ENCODE assay signal across 10 cellular contexts in the genomic region with DNA sequence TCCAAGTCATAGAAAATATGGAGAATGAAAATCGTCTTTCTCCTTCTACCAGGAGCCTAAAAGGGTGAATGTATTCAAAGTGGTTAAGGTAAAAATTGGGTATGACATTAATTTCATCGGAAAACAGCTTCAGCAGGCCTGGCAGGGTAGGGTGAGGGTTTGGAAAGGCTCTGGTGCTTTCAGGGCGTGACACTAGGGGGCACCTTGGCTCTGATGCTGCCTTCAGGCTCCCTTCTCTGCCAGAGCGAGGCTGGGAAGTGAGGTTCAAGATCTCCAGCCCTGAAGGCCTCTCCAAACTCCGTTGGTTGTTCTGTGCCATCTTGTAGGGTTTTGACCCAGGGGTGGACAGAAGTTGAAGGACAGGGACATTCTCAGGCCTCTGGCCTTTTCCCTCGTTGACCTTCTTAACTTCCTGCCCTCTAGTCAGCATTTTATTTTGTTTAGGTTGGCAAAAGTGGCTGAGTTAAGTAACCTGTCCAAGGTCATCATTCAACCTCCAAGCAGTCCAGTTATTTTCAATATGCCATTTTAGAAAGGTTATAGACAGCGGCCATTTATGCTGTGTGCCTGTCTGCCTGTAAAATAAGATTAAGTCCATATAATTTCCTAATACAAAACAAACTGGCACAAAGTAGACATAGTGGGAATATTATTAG. TPM values are rescaled to one million over a fixed set of nuclear protein-coding genes. Genes with fewer than 3 reads are reported as not detected.
DNase-seq lines count a peak whose midpoint lies in the region; ATAC-seq and TF ChIP-seq lines count a peak whose summit lies in the region.
"Had no signal": no experiment of that assay in that cellular context is flagged by ENCODE, and none has a peak within 500 bp of the region (broad histone marks: within the 10 kb centered on the region; RNA-seq: fewer than 3 reads in every experiment).

No MANE protein-coding gene starts in this region.

- H3K4me3 ChIP-seq in Jurkat, Clone E6-1 (ENCODE audit: low read length), result no peak overlapping the region
- H3K4me3 ChIP-seq in osteoblast (ENCODE audit: insufficient read depth, low read length) (no peak overlapping the region), upper lobe of left lung (no peak overlapping the region)
- H3K4me3 ChIP-seq: BLaER1 had no signal

- peaks cover 5% of the 10 kb centered on the region for H3K27me3 Mint-ChIP-seq in activated CD4-positive, alpha-beta memory T cell treated with anti-CD3 and anti-CD28 coated beads, Interleukin-2, amount 10 ng/mL, durations not matched to agents 7 days and 5 days
- no peaks in the 10 kb centered on the region for H3K27me3 Mint-ChIP-seq in activated T-cell treated with anti-CD3 and anti-CD28 coated beads, Interleukin-2, amount 50 U/mL, for 24 hours

- H3K4me1 Mint-ChIP-seq in activated CD4-positive, alpha-beta memory T cell treated with anti-CD3 and anti-CD28 coated beads, Interleukin-2, amount 10 ng/mL, durations not matched to agents 7 days and 5 days, result peaks cover 3% of the 10 kb centered on the region
- H3K4me1 Mint-ChIP-seq in activated T-cell treated with anti-CD3 and anti-CD28 coated beads, Interleukin-2, amount 50 U/mL, for 24 hours (ENCODE audit: low read depth), result peaks cover 13% of the 10 kb centered on the region

- H3K4me1 ChIP-seq in osteoblast (ENCODE audit: insufficient read depth, low read length) (no peaks in the 10 kb centered on the region), upper lobe of left lung (no peaks in the 10 kb centered on the region)
- H3K4me1 ChIP-seq: BLaER1 had no signal

- TF ChIP-seq CTCF in osteoblast (IDR thresholded peaks at IDR 0.05; ENCODE audit: extremely low read depth, low read depth, low read length) (peak; percentile 30), upper lobe of left lung (IDR thresholded peaks at IDR 0.05) (no peak)

- POLR2A ChIA-PET in activated CD4-positive, alpha-beta memory T cell treated with anti-CD3 and anti-CD28 coated beads, Interleukin-2, amount 10 ng/mL, durations not matched to agents 7 days and 5 days (lab: Charles Lee), result no interaction called here

- DNase-seq in SIG-M5 treated with dmso at 0.1 percent for 504 hours (lab: John Stamatoyannopoulos, UW; ENCODE audit: unreplicated experiment) (peak; percentile 4), SIG-M5 (lab: John Stamatoyannopoulos, UW) (no peak), osteoblast (ENCODE audit: insufficient read length, low spot score, missing footprints) (no peak), upper lobe of left lung (no peak), HuH-7.5 (ENCODE audit: low spot score) (no peak)
- peak; percentile 26 for DNase-seq in Jurkat, Clone E6-1 (ENCODE audit: low read depth, low spot score)
- peak; percentile 35 for DNase-seq in activated CD4-positive, alpha-beta memory T cell treated with anti-CD3 and anti-CD28 coated beads, Interleukin-2, amount 10 ng/mL, durations not matched to agents 7 days and 5 days
- no peak for DNase-seq in activated T-cell treated with anti-CD3 and anti-CD28 coated beads, Interleukin-2, amount 50 U/mL, for 24 hours
- DNase-seq: effector CD8-positive, alpha-beta T cell had no signal

- H3K4me2 ChIP-seq in osteoblast (ENCODE audit: insufficient read depth, low read length), result no peak overlapping the region
- H3K4me2 ChIP-seq: BLaER1 had no signal

- H3K9me3 Mint-ChIP-seq in activated CD4-positive, alpha-beta memory T cell treated with anti-CD3 and anti-CD28 coated beads, Interleukin-2, amount 10 ng/mL, durations not matched to agents 7 days and 5 days, result no peaks in the 10 kb centered on the region
- H3K9me3 Mint-ChIP-seq in activated T-cell treated with anti-CD3 and anti-CD28 coated beads, Interleukin-2, amount 50 U/mL, for 24 hours, result no peaks in the 10 kb centered on the region

- no peaks in the 10 kb centered on the region for H3K36me3 Mint-ChIP-seq in activated CD4-positive, alpha-beta memory T cell treated with anti-CD3 and anti-CD28 coated beads, Interleukin-2, amount 10 ng/mL, durations not matched to agents 7 days and 5 days (ENCODE audit: low read depth)
- H3K36me3 Mint-ChIP-seq in activated T-cell treated with anti-CD3 and anti-CD28 coated beads, Interleukin-2, amount 50 U/mL, for 24 hours (ENCODE audit: low read depth), result no peaks in the 10 kb centered on the region

- CTCF ChIA-PET in activated CD4-positive, alpha-beta memory T cell treated with anti-CD3 and anti-CD28 coated beads, Interleukin-2, amount 10 ng/mL, durations not matched to agents 7 days and 5 days (lab: Charles Lee), result interaction anchor here (0.5 to 1.3 kb wide), 3 partner anchors 75 to 412 kb away, joined by 3 to 6 read pairs (median 5); no protein-coding TSS in a partner anchor

- no peak overlapping the region for H3K4me3 Mint-ChIP-seq in activated CD4-positive, alpha-beta memory T cell treated with anti-CD3 and anti-CD28 coated beads, Interleukin-2, amount 10 ng/mL, durations not matched to agents 7 days and 5 days
- H3K4me3 Mint-ChIP-seq in activated T-cell treated with anti-CD3 and anti-CD28 coated beads, Interleukin-2, amount 50 U/mL, for 24 hours, result no peak overlapping the region

- H4K20me1 ChIP-seq in osteoblast (ENCODE audit: insufficient read depth, low read length), result no peaks in the 10 kb centered on the region
- H4K20me1 ChIP-seq: BLaER1 had no signal

- TF ChIP-seq POLR2A in upper lobe of left lung (IDR thresholded peaks at IDR 0.05), result no peak

- H3K27me3 ChIP-seq in osteoblast (ENCODE audit: insufficient read depth, low read length) (no peaks in the 10 kb centered on the region), upper lobe of left lung (no peaks in the 10 kb centered on the region)
- H3K27me3 ChIP-seq: BLaER1 had no signal

- ATAC-seq in upper lobe of left lung (ENCODE audit: low FRiP score in 2 of 2), result no peak

- peak overlapping the region; percentile 8 for H2AFZ ChIP-seq in osteoblast (ENCODE audit: low read length)

- no peaks in the 10 kb centered on the region for H3K79me2 ChIP-seq in osteoblast (ENCODE audit: insufficient read depth, low read length)

- H3K9me3 ChIP-seq in osteoblast (ENCODE audit: low read depth, low read length), result no peaks in the 10 kb centered on the region
- H3K9me3 ChIP-seq in upper lobe of left lung, result no peaks in the 10 kb centered on the region
- H3K9me3 ChIP-seq: BLaER1 had no signal

- no peaks in the 10 kb centered on the region for H3K36me3 ChIP-seq in osteoblast (ENCODE audit: insufficient read depth, low read length)
- no peaks in the 10 kb centered on the region for H3K36me3 ChIP-seq in upper lobe of left lung
- H3K36me3 ChIP-seq: BLaER1 had no signal

- H3K27ac ChIP-seq in osteoblast (ENCODE audit: low read depth, low read length), result no peak overlapping the region
- H3K27ac ChIP-seq in upper lobe of left lung, result no peak overlapping the region
- H3K27ac ChIP-seq: BLaER1 had no signal

- H3K27ac Mint-ChIP-seq in activated CD4-positive, alpha-beta memory T cell treated with anti-CD3 and anti-CD28 coated beads, Interleukin-2, amount 10 ng/mL, durations not matched to agents 7 days and 5 days, result no peak overlapping the region
- H3K27ac Mint-ChIP-seq in activated T-cell treated with anti-CD3 and anti-CD28 coated beads, Interleukin-2, amount 50 U/mL, for 24 hours, result no peak overlapping the region

- 75 to 81% methylated on average over 7 of the region's 7 CpGs for WGBS in upper lobe of left lung, 2 donors

- no peak for TF ChIP-seq EP300 in upper lobe of left lung (IDR thresholded peaks at IDR 0.05)

RNA-seq across cellular contexts. Expression of a gene that starts 40.3 kb away (rescaled TPM):
- polyA plus RNA-seq in Jurkat, Clone E6-1 (2012; ENCODE audit: insufficient read depth, insufficient read length), result 17.4 TPM
- total RNA-seq in activated CD4-positive, alpha-beta memory T cell treated with anti-CD3 and anti-CD28 coated beads, Interleukin-2, amount 10 ng/mL, durations not matched to agents 7 days and 5 days, result 1 to 10 TPM in 1 of 2 experiments, under 1 TPM in 1; 0.95 to 1.8 TPM
- total RNA-seq in osteoblast (0.29 and 1.1 TPM in 2 replicates), upper lobe of left lung (1 to 10 TPM; 1.5 to 7.3 (median 4.0) TPM)

Comparison
In these comparisons a context has a peak if more than half of its experiments do, and no peak if none do; other contexts are left out.
1. DNase-seq: peak in SIG-M5 treated with dmso at 0.1 percent for 504 hours (single experiment), Jurkat, Clone E6-1 (single experiment) and activated CD4-positive, alpha-beta memory T cell treated with anti-CD3 and anti-CD28 coated beads, Interleukin-2, amount 10 ng/mL, durations not matched to agents 7 days and 5 days (single experiment); none in SIG-M5 (single experiment), osteoblast (single experiment), upper lobe of left lung (0 of 2), HuH-7.5 (single experiment) and activated T-cell treated with anti-CD3 and anti-CD28 coated beads, Interleukin-2, amount 50 U/mL, for 24 hours (single experiment).